33 cellular contexts compared by ENCODE assay signal in genomic region chr1:169570172-169570574, GRCh38. TPM values are rescaled to one million over a fixed set of nuclear protein-coding genes. Genes with fewer than 3 reads are reported as not detected.
DNase-seq lines count a peak whose midpoint lies in the region; ATAC-seq, FAIRE-seq and TF ChIP-seq lines count a peak whose summit lies in the region.
"Had no signal": no experiment of that assay in that cellular context is flagged by ENCODE, and none has a peak within 500 bp of the region (broad histone marks: within the 10 kb centered on the region; RNA-seq: fewer than 3 reads in every experiment).

No MANE protein-coding gene starts in this region.

- DNase-seq in A549 (ENCODE audit: low read depth in 1 of 2, low spot score in 1 of 2) = no peak
- peak; percentile 64 for DNase-seq in DMS53 treated with DMSO at 0.1 percent for 48 hours (lab: John Stamatoyannopoulos, UW; ENCODE audit: unreplicated experiment)
- DNase-seq in body of pancreas = peak in 2 of 4 donors; percentile 13 to 27
- DNase-seq in mucosa of gallbladder (ENCODE audit: low spot score) = peak; percentile 39
- DNase-seq in cerebellum (ENCODE audit: low spot score) = no peak
- no peak for DNase-seq in kidney glomerular epithelial cell (lab: John Stamatoyannopoulos, UW)
- no peak for DNase-seq in urothelium cell line (ENCODE audit: low spot score)
- DNase-seq: activated CD4-positive, alpha-beta memory T cell treated with anti-CD3 and anti-CD28 coated beads, Interleukin-2, amount 10 ng/mL, durations not matched to agents 7 days and 5 days; activated CD8-positive, alpha-beta memory T cell treated with anti-CD3 and anti-CD28 coated beads, Interleukin-2, amount 50 U/mL, for 4 hours; activated naive CD4-positive, alpha-beta T cell treated with anti-CD3 and anti-CD28 coated beads for 36 hours; dorsolateral prefrontal cortex; heart right ventricle; NCI-H1048; NCI-H187; NCI-H2171 treated with DMSO at 0.1 percent for 48 hours; NCI-H524 treated with DMSO at 0.1 percent for 48 hours; Peyer's patch; SHP77; stimulated activated CD4-positive, alpha-beta T cell treated with anti-CD3 and anti-CD28 coated beads, Interleukin-1b, Interleukin-23, amount 100 ng/mL, for 48 hours; stimulated activated naive CD8-positive, alpha-beta T cell treated with anti-CD3 and anti-CD28 coated beads, Interleukin-15, Interleukin-2, amounts not matched to agents 100 U/mL and 50 U/mL, for 24 hours; uterus had no signal

- TF ChIP-seq CTCF in A549 (IDR thresholded peaks at IDR 0.05) = no peak
- no peak for TF ChIP-seq CTCF in body of pancreas (IDR thresholded peaks at IDR 0.05)

- POLR2A ChIA-PET in A549 (lab: Yijun Ruan, JAX) = no interaction called here

- no peak for TF ChIP-seq EP300 in A549 (IDR thresholded peaks at IDR 0.05)

- H3K27ac ChIP-seq in A549 (no peak overlapping the region), body of pancreas (peak overlapping the region in 1 of 4 donors; percentile 23)
- H3K27ac ChIP-seq: BLaER1, dorsolateral prefrontal cortex, heart right ventricle, neural progenitor cell, right atrium auricular region, thoracic aorta, uterus had no signal

- FAIRE-seq in A549 (lab: Jason Lieb, UNC) (no peak), urothelium cell line (lab: Jason Lieb, UNC) (no peak)
- FAIRE-seq: endothelial cell of umbilical vein, frontal cortex had no signal

- no peak overlapping the region for H3K4me3 Mint-ChIP-seq in activated T-helper 17 cell treated with anti-CD3 and anti-CD28 coated beads, Interleukin-2, amount 50 U/mL, for 72 hours
- H3K4me3 Mint-ChIP-seq: activated CD4-positive, alpha-beta memory T cell treated with anti-CD3 and anti-CD28 coated beads, Interleukin-2, amount 10 ng/mL, durations not matched to agents 7 days and 5 days; activated naive CD4-positive, alpha-beta T cell treated with anti-CD3 and anti-CD28 coated beads for 36 hours; activated T-helper 1 cell treated with anti-CD3 and anti-CD28 coated beads, Interleukin-12 subunit alpha, Interleukin-12 subunit beta, Interleukin-2, Interleukin-4 antibody, amounts not matched to agents 30 ng/mL and 10 ng/mL and 1 ng/mL, durations not matched to agents 14 hours and 24 hours and 36 hours; central memory CD8-positive, alpha-beta T cell; GM23338; IgD-negative memory B cell; neural progenitor cell had no signal

- TF ChIP-seq RAD21 in A549 (conservative IDR thresholded peaks at IDR 0.05 in 1 of 2, IDR thresholded peaks at IDR 0.05 in 1 of 2) = no peak

- peaks cover under 1% of the 10 kb centered on the region for H3K9me3 Mint-ChIP-seq in activated T-helper 17 cell treated with anti-CD3 and anti-CD28 coated beads, Interleukin-2, amount 50 U/mL, for 72 hours
- H3K9me3 Mint-ChIP-seq: activated CD4-positive, alpha-beta memory T cell treated with anti-CD3 and anti-CD28 coated beads, Interleukin-2, amount 10 ng/mL, durations not matched to agents 7 days and 5 days; activated naive CD4-positive, alpha-beta T cell treated with anti-CD3 and anti-CD28 coated beads for 36 hours; activated T-helper 1 cell treated with anti-CD3 and anti-CD28 coated beads, Interleukin-12 subunit alpha, Interleukin-12 subunit beta, Interleukin-2, Interleukin-4 antibody, amounts not matched to agents 30 ng/mL and 10 ng/mL and 1 ng/mL, durations not matched to agents 14 hours and 24 hours and 36 hours; central memory CD8-positive, alpha-beta T cell; GM23338; neural progenitor cell had no signal

- H3K27ac Mint-ChIP-seq in activated T-helper 17 cell treated with anti-CD3 and anti-CD28 coated beads, Interleukin-2, amount 50 U/mL, for 72 hours = no peak overlapping the region
- H3K27ac Mint-ChIP-seq: activated CD4-positive, alpha-beta memory T cell treated with anti-CD3 and anti-CD28 coated beads, Interleukin-2, amount 10 ng/mL, durations not matched to agents 7 days and 5 days; activated naive CD4-positive, alpha-beta T cell treated with anti-CD3 and anti-CD28 coated beads for 36 hours; activated T-helper 1 cell treated with anti-CD3 and anti-CD28 coated beads, Interleukin-12 subunit alpha, Interleukin-12 subunit beta, Interleukin-2, Interleukin-4 antibody, amounts not matched to agents 30 ng/mL and 10 ng/mL and 1 ng/mL, durations not matched to agents 14 hours and 24 hours and 36 hours; GM23338; IgD-negative memory B cell; neural progenitor cell had no signal

- intact Hi-C loops in body of pancreas (cut with DNase I) = no loop called here

- H3K27me3 Mint-ChIP-seq in activated T-helper 17 cell treated with anti-CD3 and anti-CD28 coated beads, Interleukin-2, amount 50 U/mL, for 72 hours = no peaks in the 10 kb centered on the region
- H3K27me3 Mint-ChIP-seq: activated CD4-positive, alpha-beta memory T cell treated with anti-CD3 and anti-CD28 coated beads, Interleukin-2, amount 10 ng/mL, durations not matched to agents 7 days and 5 days had no signal

- peaks cover 26% of the 10 kb centered on the region; the same call in 2 of the 3 replicates for H3K4me1 ChIP-seq in A549
- peaks cover 28% of the 10 kb centered on the region for H3K4me1 ChIP-seq in body of pancreas
- H3K4me1 ChIP-seq: BLaER1, neural progenitor cell, uterus had no signal

- ATAC-seq in A549 (no peak), body of pancreas (peak; percentile 79)
- ATAC-seq in activated T-helper 17 cell treated with anti-CD3 and anti-CD28 coated beads, Interleukin-2, amount 50 U/mL, for 72 hours (replicated peaks) = no peak
- ATAC-seq: GM23338; heart right ventricle; stimulated activated naive CD8-positive, alpha-beta T cell treated with anti-CD3 and anti-CD28 coated beads, Interleukin-15, Interleukin-2, amounts not matched to agents 100 U/mL and 50 U/mL, for 24 hours had no signal

- no peak for TF ChIP-seq POLR2A in A549 (IDR thresholded peaks at IDR 0.05; ENCODE audit: low read length)
- no peak for TF ChIP-seq POLR2A in body of pancreas (IDR thresholded peaks at IDR 0.05)

- CTCF ChIA-PET in A549 (lab: Yijun Ruan, JAX) = no interaction called here

- H3K4me3 ChIP-seq in A549 (no peak overlapping the region), body of pancreas (no peak overlapping the region)
- H3K4me3 ChIP-seq: BLaER1, dorsolateral prefrontal cortex, GM23338, heart right ventricle, neural progenitor cell, Peyer's patch, right atrium auricular region, thoracic aorta, uterus had no signal

- peaks cover 70% of the 10 kb centered on the region for H3K36me3 Mint-ChIP-seq in activated T-helper 17 cell treated with anti-CD3 and anti-CD28 coated beads, Interleukin-2, amount 50 U/mL, for 72 hours (ENCODE audit: low read depth)
- H3K36me3 Mint-ChIP-seq: IgD-negative memory B cell, neural progenitor cell had no signal

- no peaks in the 10 kb centered on the region for H3K36me3 ChIP-seq in body of pancreas (replicated peaks in 1 of 2; ENCODE audit: insufficient read depth in 1 of 2, low read depth in 2 of 2)
- H3K36me3 ChIP-seq: BLaER1, heart right ventricle, neural progenitor cell, Peyer's patch, right atrium auricular region, thoracic aorta, uterus had no signal

- peaks cover 28% of the 10 kb centered on the region for H3K4me1 Mint-ChIP-seq in activated T-helper 17 cell treated with anti-CD3 and anti-CD28 coated beads, Interleukin-2, amount 50 U/mL, for 72 hours
- H3K4me1 Mint-ChIP-seq: central memory CD8-positive, alpha-beta T cell; GM23338; IgD-negative memory B cell; neural progenitor cell had no signal

- no peaks in the 10 kb centered on the region for H3K9me3 ChIP-seq in A549
- H3K9me3 ChIP-seq in body of pancreas = no peaks in the 10 kb centered on the region
- H3K9me3 ChIP-seq: BLaER1, heart right ventricle, Peyer's patch, right atrium auricular region, thoracic aorta, uterus had no signal

- 9% methylated on average over 1 of the region's 1 CpG for WGBS in A549 (ENCODE audit: missing lambda C conversion rate)
- 6 to 12% methylated on average over 1 of the region's 1 CpG for WGBS in body of pancreas, 2 donors

- H3K27me3 ChIP-seq in body of pancreas = no peaks in the 10 kb centered on the region
- H3K27me3 ChIP-seq: BLaER1, Peyer's patch, right atrium auricular region, uterus had no signal

- H3K4me2 ChIP-seq in A549 = peak overlapping the region; percentile 40
- H3K4me2 ChIP-seq: BLaER1, GM23338, neural progenitor cell had no signal

TF ChIP-seq in A549, 52 proteins besides CTCF, POLR2A, EP300 and RAD21 (continues in another document):
- no peak for TF ChIP-seq HEYL (CRISPR knock-in tag; IDR thresholded peaks at IDR 0.05)
- no peak for TF ChIP-seq NR3C1 (IDR thresholded peaks at IDR 0.05)
- TF ChIP-seq RFX5 (IDR thresholded peaks at IDR 0.05) = no peak
- TF ChIP-seq ZNF302 (CRISPR knock-in tag; IDR thresholded peaks at IDR 0.05) = no peak
- TF ChIP-seq POLR2AphosphoS2 (conservative IDR thresholded peaks at IDR 0.05; ENCODE audit: low read length) = no peak
- TF ChIP-seq HOXB5 (CRISPR knock-in tag; IDR thresholded peaks at IDR 0.05) = no peak
- no peak for TF ChIP-seq SREBF2 (IDR thresholded peaks at IDR 0.05)
- no peak for TF ChIP-seq EHMT2 (IDR thresholded peaks at IDR 0.05; ENCODE audit: low read depth)
- no peak for TF ChIP-seq CHD2 (IDR thresholded peaks at IDR 0.05; ENCODE audit: low read length, partially characterized antibody)

RNA-seq across cellular contexts. Expression of gene F5, which starts 16.1 kb away (rescaled TPM):
- polyA plus RNA-seq in A549 (2011; rRNA removed) = 0.36 and 1.4 TPM in 2 replicates
- polyA plus RNA-seq in A549 (2012; cell fraction: cytosol; rRNA removed) = 0.01 and 0.04 TPM in 2 replicates
- 0.06 and 0.22 TPM in 2 replicates for polyA plus RNA-seq in A549 (2012; cell fraction: nucleus; rRNA removed)
- polyA plus RNA-seq in A549 (2017; fragmentation: RNase III; extraction: RNeasy Plus Mini Kit Qiagen cat#74134 plus additional on column Dnase treatment) = 0.03 to 0.04 TPM (median 0.04 TPM) in 3 replicates
- polyA minus RNA-seq in A549 (2011; rRNA and poly(A)+ RNA removed) = 0.33 and 0.44 TPM in 2 replicates
- total RNA-seq in body of pancreas = 1 to 10 TPM in 1 of 2 donors, under 1 TPM in 1; 0.33 to 4.2 TPM
- total RNA-seq in mucosa of gallbladder = 154 TPM
- 100 to 1,000 TPM in 1 of 2 donors, 10 to 100 TPM in 1; 55.2 to 144 TPM for total RNA-seq in activated T-helper 17 cell treated with anti-CD3 and anti-CD28 coated beads, Interleukin-2, amount 50 U/mL, for 72 hours
- 0.18 TPM for total RNA-seq in cerebellum
- total RNA-seq: endothelial cell of umbilical vein, frontal cortex, GM23338, lung microvascular endothelial cell had no signal
- polyA plus RNA-seq: endothelial cell of umbilical vein had no signal

RNA-seq across cellular contexts. Expression of gene SELP, which starts 59.8 kb away (rescaled TPM):
- polyA plus RNA-seq in A549 (2011; rRNA removed) (not detected in 2 replicates), A549 (2017; fragmentation: RNase III; extraction: RNeasy Plus Mini Kit Qiagen cat#74134 plus additional on column Dnase treatment) (not detected in 3 replicates)
- not detected in 2 replicates for polyA plus RNA-seq in A549 (2012; cell fraction: cytosol; rRNA removed)
- not detected in 2 replicates for polyA plus RNA-seq in A549 (2012; cell fraction: nucleus; rRNA removed)
- polyA minus RNA-seq in A549 (2011; rRNA and poly(A)+ RNA removed) = not detected in 2 replicates
- total RNA-seq in body of pancreas (1 to 10 TPM; 1.6 to 2.9 TPM), mucosa of gallbladder (12.6 TPM), cerebellum (0.27 TPM)
- total RNA-seq in activated T-helper 17 cell treated with anti-CD3 and anti-CD28 coated beads, Interleukin-2, amount 50 U/mL, for 72 hours = under 1 TPM; 0.39 to 0.90 TPM
- total RNA-seq: frontal cortex, GM23338 had no signal
- polyA plus RNA-seq: GM23338 had no signal

Comparison
In these comparisons a context has a peak if more than half of its experiments do, and no peak if none do; other contexts are left out.
1. DNase-seq: peak in DMS53 treated with DMSO at 0.1 percent for 48 hours (single experiment) and mucosa of gallbladder (single experiment); none in A549 (0 of 2), cerebellum (single experiment), kidney glomerular epithelial cell (single experiment) and urothelium cell line (single experiment).
2. RNA of gene F5, which starts 16.1 kb away (total RNA-seq): 154 TPM in mucosa of gallbladder (single experiment) and 55.2 to 144 TPM in activated T-helper 17 cell treated with anti-CD3 and anti-CD28 coated beads, Interleukin-2, amount 50 U/mL, for 72 hours; 0.33 to 4.2 TPM in body of pancreas and 0.18 TPM in cerebellum (single experiment); every median in the first group is over 10 times any median in the second.